In the genomic region with DNA sequence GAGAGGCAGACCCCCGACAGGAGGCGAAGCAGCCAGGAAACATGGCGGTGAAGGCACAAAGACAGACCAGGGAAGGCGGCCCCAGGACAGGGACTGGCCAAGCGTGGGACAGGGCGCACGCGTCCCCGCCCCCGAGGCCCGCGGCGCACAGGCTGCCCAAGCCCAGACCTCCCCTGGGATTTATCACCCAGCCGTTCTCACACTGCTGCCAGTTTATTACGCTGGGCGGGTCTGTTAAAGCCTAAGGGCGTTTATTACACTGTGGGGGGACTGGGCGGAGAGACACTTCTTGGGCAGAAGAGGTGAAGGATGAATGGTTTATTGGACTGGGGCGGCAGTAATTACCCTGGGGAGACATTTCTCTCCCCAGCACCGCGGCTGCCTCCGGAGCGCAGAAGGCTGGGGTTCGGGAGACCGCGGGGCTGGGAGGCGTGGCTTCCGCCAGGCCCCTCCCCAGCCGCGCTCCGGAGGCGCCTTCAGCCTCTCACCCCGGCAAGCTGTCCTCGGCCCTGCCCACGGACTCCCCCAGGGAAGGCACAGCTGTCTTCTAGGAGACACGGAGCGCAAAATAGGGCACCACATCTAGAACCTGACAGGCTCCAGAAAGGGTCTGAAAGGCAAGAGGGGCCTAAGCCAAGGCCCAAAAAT, we compare ENCODE assay signal across 10 cellular contexts. TPM values are rescaled to one million over a fixed set of nuclear protein-coding genes. Genes with fewer than 3 reads are reported as not detected.
A peak's percentile ranks its signal among the peaks of the same experiment; 100 is the strongest.
DNase-seq lines count a peak whose midpoint lies in the region; ATAC-seq, FAIRE-seq and TF ChIP-seq lines count a peak whose summit lies in the region.
"Had no signal": no experiment of that assay in that cellular context is flagged by ENCODE, and none has a peak within 500 bp of the region (broad histone marks: within the 10 kb centered on the region; RNA-seq: fewer than 3 reads in every experiment).

No MANE protein-coding gene starts in this region.

- intact Hi-C loops in stomach (cut with DNase I; ENCODE audit: low total_unique reads): no loop called here
- intact Hi-C loops in HepG2 (cut with micrococcal nuclease; ENCODE audit: unreplicated experiment): no loop called here

- H3K36me3 ChIP-seq in stomach (no peaks in the 10 kb centered on the region), HepG2 (replicated peaks in 1 of 2; ENCODE audit: control insufficient read depth in 1 of 2, insufficient read depth in 2 of 2, low read length in 2 of 2) (no peaks in the 10 kb centered on the region)

- POLR2A ChIA-PET in HepG2 (lab: Yijun Ruan, JAX): no interaction called here

- H4K20me1 ChIP-seq in HepG2 (ENCODE audit: insufficient read depth, low read length): no peaks in the 10 kb centered on the region

- TF ChIP-seq EP300 in stomach (IDR thresholded peaks at IDR 0.05) (no peak), HepG2 (IDR thresholded peaks at IDR 0.05; ENCODE audit: low read depth in 2 of 2, low read length in 2 of 2) (no peak), HepG2 (CRISPR knock-in tag; IDR thresholded peaks at IDR 0.05; ENCODE audit: borderline replicate concordance) (no peak)

- in situ Hi-C loops in HepG2 (cut with HindIII; ENCODE audit: extremely low pct_ligation_motif_present, low pct_unique_long_range_greater_than_20kb): no loop called here

- H3K9ac ChIP-seq in HepG2 (ENCODE audit: insufficient read depth, low read depth, low read length): no peak overlapping the region

- no peaks in the 10 kb centered on the region for H3K79me2 ChIP-seq in HepG2 (ENCODE audit: insufficient read depth, low read length)

- no peak for FAIRE-seq in HepG2 (lab: Jason Lieb, UNC)
- FAIRE-seq: islet of Langerhans had no signal

- no peak overlapping the region for H3K4me2 ChIP-seq in HepG2 (ENCODE audit: low read depth, low read length)

- peak overlapping the region in 3 of 4 donors; percentile 11 to 25 (median 17) for H3K4me3 ChIP-seq in stomach
- H3K4me3 ChIP-seq in HepG2 (replicated peaks in 1 of 3; ENCODE audit: insufficient read depth in 1 of 3, low read depth in 2 of 3, low read length in 3 of 3): no peak overlapping the region

- H3K9me3 ChIP-seq in stomach (no peaks in the 10 kb centered on the region), HepG2 (ENCODE audit: low read length) (no peaks in the 10 kb centered on the region)

- no peak overlapping the region for H2AFZ ChIP-seq in HepG2 (ENCODE audit: low read length)

- peak overlapping the region in 1 of 5 donors; percentile 46 for H3K27ac ChIP-seq in stomach
- no peak overlapping the region for H3K27ac ChIP-seq in HepG2 (ENCODE audit: extremely low read length, insufficient read depth, low read length)

- no TSS peak for BruUV-seq in HepG2 (replicated peaks; lab: Mats Ljungman, UMichigan)

- H3K4me1 ChIP-seq in stomach (peaks cover 9 to 30% (median 12%) of the 10 kb centered on the region in 4 donors), HepG2 (ENCODE audit: insufficient read depth, low read length) (no peaks in the 10 kb centered on the region)

- ATAC-seq in HG03175 (IDR thresholded peaks at IDR 0.05; ENCODE audit: unreplicated experiment) (peak; percentile 56), SK-N-SH treated with all-trans-retinoic acid at 6 μM for 48 hours (peak; percentile 65), HepG2 (no peak), GM19452 (IDR thresholded peaks at IDR 0.05; ENCODE audit: unreplicated experiment) (no peak)

- TF ChIP-seq POLR2A in stomach (IDR thresholded peaks at IDR 0.05) (no peak), HepG2 (IDR thresholded peaks at IDR 0.05; ENCODE audit: insufficient read depth in 1 of 2, low read depth in 2 of 2, low read length in 2 of 2) (no peak)

- H3K27me3 ChIP-seq in stomach (peaks cover 11 to 95% (median 57%) of the 10 kb centered on the region in 3 donors), HepG2 (ENCODE audit: control insufficient read depth in 1 of 2, insufficient read depth in 2 of 2, low read length in 2 of 2) (peaks cover 7 to 56% of the 10 kb centered on the region in 2 experiments; a peak in 4 of 5 replicates)

- DNase-seq in iPS-NIHi7 (ENCODE audit: extremely low spot score) (peak; percentile 65), stomach (no peak), HepG2 (ENCODE audit: low spot score) (no peak), cortex of kidney (lab: John Stamatoyannopoulos, UW) (no peak)
- DNase-seq: NCI-H345 had no signal

- TF ChIP-seq CTCF in stomach (IDR thresholded peaks at IDR 0.05) (no peak), HepG2 (CRISPR knock-in tag; IDR thresholded peaks at IDR 0.05) (no peak)

- TF ChIP-seq RAD21 in HepG2 (CRISPR knock-in tag; IDR thresholded peaks at IDR 0.05): no peak

- WGBS in stomach, 5 donors: 15 to 30% (median 21%) methylated on average over 23 to 37 of the region's 37 CpGs
- WGBS in HepG2 (ENCODE audit: low lambda C conversion rate): 70% methylated on average over 30 of the region's 37 CpGs

- CTCF ChIA-PET in HepG2 (lab: Yijun Ruan, JAX; ENCODE audit: low intra/inter-chr PET ratio, low total read pairs): no interaction called here

TF ChIP-seq in SK-N-SH treated with all-trans-retinoic acid at 6 μM for 48 hours, 23 proteins besides CTCF, POLR2A, EP300 and RAD21 (continues in another document):
- no peak for TF ChIP-seq TCF4 (CRISPR knock-in tag; IDR thresholded peaks at IDR 0.05; ENCODE audit: borderline replicate concordance)
- TF ChIP-seq ZNF565 (CRISPR knock-in tag; conservative IDR thresholded peaks at IDR 0.05; ENCODE audit: low read depth): no peak
- TF ChIP-seq, protein P1, sequence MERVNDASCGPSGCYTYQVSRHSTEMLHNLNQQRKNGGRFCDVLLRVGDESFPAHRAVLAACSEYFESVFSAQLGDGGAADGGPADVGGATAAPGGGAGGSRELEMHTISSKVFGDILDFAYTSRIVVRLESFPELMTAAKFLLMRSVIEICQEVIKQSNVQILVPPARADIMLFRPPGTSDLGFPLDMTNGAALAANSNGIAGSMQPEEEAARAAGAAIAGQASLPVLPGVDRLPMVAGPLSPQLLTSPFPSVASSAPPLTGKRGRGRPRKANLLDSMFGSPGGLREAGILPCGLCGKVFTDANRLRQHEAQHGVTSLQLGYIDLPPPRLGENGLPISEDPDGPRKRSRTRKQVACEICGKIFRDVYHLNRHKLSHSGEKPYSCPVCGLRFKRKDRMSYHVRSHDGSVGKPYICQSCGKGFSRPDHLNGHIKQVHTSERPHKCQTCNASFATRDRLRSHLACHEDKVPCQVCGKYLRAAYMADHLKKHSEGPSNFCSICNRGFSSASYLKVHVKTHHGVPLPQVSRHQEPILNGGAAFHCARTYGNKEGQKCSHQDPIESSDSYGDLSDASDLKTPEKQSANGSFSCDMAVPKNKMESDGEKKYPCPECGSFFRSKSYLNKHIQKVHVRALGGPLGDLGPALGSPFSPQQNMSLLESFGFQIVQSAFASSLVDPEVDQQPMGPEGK (CRISPR knock-in tag; IDR thresholded peaks at IDR 0.05; ENCODE audit: borderline replicate concordance): no peak
- TF ChIP-seq BACH2 (CRISPR knock-in tag; IDR thresholded peaks at IDR 0.05; ENCODE audit: borderline replicate concordance): no peak
- no peak for TF ChIP-seq RARB (CRISPR knock-in tag; IDR thresholded peaks at IDR 0.05)
- TF ChIP-seq OSR1 (CRISPR knock-in tag; IDR thresholded peaks at IDR 0.05): no peak

TF ChIP-seq in HepG2, 621 proteins besides CTCF, POLR2A, EP300 and RAD21:
- TF ChIP-seq ISX (CRISPR knock-in tag; conservative IDR thresholded peaks at IDR 0.05) (no peak), DR1 (CRISPR knock-in tag; IDR thresholded peaks at IDR 0.05) (no peak), TBL1XR1 (IDR thresholded peaks at IDR 0.05; ENCODE audit: borderline replicate concordance, low read length, partially characterized antibody) (no peak), ZNF10 (CRISPR knock-in tag; IDR thresholded peaks at IDR 0.05; ENCODE audit: borderline replicate concordance, low read depth) (no peak), MXD4 (CRISPR knock-in tag; IDR thresholded peaks at IDR 0.05) (no peak), KDM3A (CRISPR knock-in tag; IDR thresholded peaks at IDR 0.05; ENCODE audit: low read depth) (no peak), KLF16 (CRISPR knock-in tag; IDR thresholded peaks at IDR 0.05) (no peak), YEATS2 (CRISPR knock-in tag; IDR thresholded peaks at IDR 0.05; ENCODE audit: borderline replicate concordance) (no peak), SETDB1 (CRISPR knock-in tag; IDR thresholded peaks at IDR 0.05; ENCODE audit: borderline replicate concordance) (no peak), FOXM1 (CRISPR knock-in tag; IDR thresholded peaks at IDR 0.05) (no peak)

RNA-seq across cellular contexts. Expression of a gene that starts 47.1 kb away (rescaled TPM):
- not detected for total RNA-seq in stomach
- polyA plus RNA-seq in stomach: not detected
- total RNA-seq in HepG2 (2016; rRNA removed; fragmentation: Illumina TruSeq; extraction: Trizol): not detected in 2 replicates
- not detected in 2 replicates for total RNA-seq in HepG2 (2016; cell fraction: cytosol; rRNA removed; fragmentation: Illumina TruSeq; extraction: Trizol; ENCODE audit: low read depth)
- not detected in 2 replicates for total RNA-seq in HepG2 (2016; cell fraction: insoluble cytoplasmic fraction; rRNA removed; fragmentation: Illumina TruSeq; extraction: Trizol)
- total RNA-seq in HepG2 (2016; cell fraction: membrane; rRNA removed; fragmentation: Illumina TruSeq; extraction: Trizol): not detected in 2 replicates
- not detected in 2 replicates for total RNA-seq in HepG2 (2016; cell fraction: nucleus; rRNA removed; fragmentation: Illumina TruSeq; extraction: Trizol)
- polyA plus RNA-seq in HepG2 (2011; rRNA removed): not detected in 2 replicates
- polyA plus RNA-seq in HepG2 (2011; cell fraction: cytosol; rRNA removed): not detected in 2 replicates
- not detected in 2 replicates for polyA plus RNA-seq in HepG2 (2011; cell fraction: nucleus; rRNA removed)
- not detected in 2 replicates for polyA plus RNA-seq in HepG2 (2012)
- polyA plus RNA-seq in HepG2 (2016; cell fraction: cytosol; fragmentation: Illumina TruSeq; extraction: Trizol; ENCODE audit: low read depth): not detected in 2 replicates
- not detected in 2 replicates for polyA plus RNA-seq in HepG2 (2016; cell fraction: insoluble cytoplasmic fraction; fragmentation: Illumina TruSeq; extraction: Trizol; ENCODE audit: low read depth)
- not detected in 2 replicates for polyA plus RNA-seq in HepG2 (2016; cell fraction: membrane; fragmentation: Illumina TruSeq; extraction: Trizol; ENCODE audit: low read depth)
- not detected in 2 replicates for polyA plus RNA-seq in HepG2 (2016; cell fraction: nucleus; fragmentation: Illumina TruSeq; extraction: Trizol; ENCODE audit: insufficient read depth, low read depth)
- polyA minus RNA-seq in HepG2 (2011; rRNA and poly(A)+ RNA removed; ENCODE audit: low replicate concordance): not detected in 2 replicates
- not detected in 2 replicates for polyA minus RNA-seq in HepG2 (2011; cell fraction: cytosol; rRNA and poly(A)+ RNA removed)
- not detected in 2 replicates for polyA minus RNA-seq in HepG2 (2011; cell fraction: nucleus; rRNA and poly(A)+ RNA removed)
- total RNA-seq: skeletal muscle tissue had no signal

Comparison
In these comparisons a context has a peak if more than half of its experiments do, and no peak if none do; other contexts are left out.
1. ATAC-seq: peak in HG03175 (single experiment) and SK-N-SH treated with all-trans-retinoic acid at 6 μM for 48 hours (single experiment); none in HepG2 (single experiment) and GM19452 (single experiment).
2. H3K4me3 ChIP-seq: peak in stomach (3 of 4); none in HepG2 (0 of 3).